In genomic region chrX:153782871-153783270, GRCh38 we compare ENCODE assay signal across 22 cellular contexts. TPM values are rescaled to one million over a fixed set of nuclear protein-coding genes. Genes with fewer than 3 reads are reported as not detected.
"Had no signal": no experiment of that assay in that cellular context is flagged by ENCODE, and none has a peak within 500 bp of the region (broad histone marks: within the 10 kb centered on the region; RNA-seq: fewer than 3 reads in every experiment).

No MANE protein-coding gene starts in this region.

- H3K36me3 ChIP-seq: MG63 had no signal

- H3K4me3 ChIP-seq: MG63 had no signal

- ATAC-seq: activated CD8-positive, alpha-beta memory T cell treated with anti-CD3 and anti-CD28 coated beads, Interleukin-2, amount 10 ng/mL, durations not matched to agents 7 days and 5 days; activated naive CD8-positive, alpha-beta T cell treated with anti-CD3 and anti-CD28 coated beads, Interleukin-2, amount 50 U/mL, for 24 hours; T-helper 17 cell had no signal

- DNase-seq: activated CD4-positive, alpha-beta T cell treated with anti-CD3 and anti-CD28 coated beads, Interleukin-2, amount 10 ng/mL, durations not matched to agents 24 days and 14 days; activated CD4-positive, alpha-beta T cell treated with anti-CD3 and anti-CD28 coated beads, Interleukin-2, amount 50 U/mL, for 48 hours; activated CD4-positive, CD25-positive, alpha-beta regulatory T cell treated with anti-CD3 and anti-CD28 coated beads, Interleukin-2, amount 50 U/mL, for 72 hours; activated CD8-positive, alpha-beta memory T cell treated with anti-CD3 and anti-CD28 coated beads, Interleukin-2, amount 10 ng/mL, durations not matched to agents 7 days and 5 days; activated effector memory CD4-positive, alpha-beta T cell treated with Interleukin-2 at 50 U/mL for 16 hours; activated naive CD4-positive, alpha-beta T cell treated with Interleukin-2 at 50 U/mL for 16 hours; activated naive CD8-positive, alpha-beta T cell treated with anti-CD3 and anti-CD28 coated beads, Interleukin-2, amount 50 U/mL, for 24 hours; activated T-cell treated with anti-CD3 and anti-CD28 coated beads, Interleukin-2, amount 50 U/mL, for 24 hours; amniotic stem cell; cerebellar nuclear complex; MG63; MV-4-11; NCI-H510A; NCI-H526 treated with DMSO at 0.1 percent for 48 hours; SIG-M5; T-helper 17 cell; T-helper 9 cell had no signal

- H3K27me3 ChIP-seq: MG63 had no signal

- H3K9me3 ChIP-seq: MG63 had no signal

RNA-seq across cellular contexts. Expression of gene SRPK3, which starts 2.0 kb away (rescaled TPM):
- total RNA-seq: activated CD4-positive, alpha-beta T cell treated with anti-CD3 and anti-CD28 coated beads, Interleukin-2, amount 10 ng/mL, durations not matched to agents 24 days and 14 days; activated CD8-positive, alpha-beta memory T cell treated with anti-CD3 and anti-CD28 coated beads, Interleukin-2, amount 10 ng/mL, durations not matched to agents 7 days and 5 days; activated naive CD4-positive, alpha-beta T cell treated with anti-CD3 and anti-CD28 coated beads, Interleukin-2, amount 50 U/mL, for 72 hours; activated T-helper 1 cell treated with anti-CD3 and anti-CD28 coated beads, Interleukin-12 subunit alpha, Interleukin-12 subunit beta, Interleukin-2, Interleukin-4 antibody, amounts not matched to agents 30 ng/mL and 10 ng/mL and 1 ng/mL, durations not matched to agents 14 hours and 24 hours and 36 hours; astrocyte; OCI-LY7; T-helper 17 cell; WTC11 had no signal

RNA-seq across cellular contexts. Expression of gene PLXNB3, which starts 18.8 kb away (rescaled TPM):
- total RNA-seq: OCI-LY7 had no signal

RNA-seq across cellular contexts. Expression of gene PDZD4, which starts 47.5 kb away (rescaled TPM):
- total RNA-seq: OCI-LY7 had no signal
